ENCODE assay signal across 1 cellular context in the genomic region with DNA sequence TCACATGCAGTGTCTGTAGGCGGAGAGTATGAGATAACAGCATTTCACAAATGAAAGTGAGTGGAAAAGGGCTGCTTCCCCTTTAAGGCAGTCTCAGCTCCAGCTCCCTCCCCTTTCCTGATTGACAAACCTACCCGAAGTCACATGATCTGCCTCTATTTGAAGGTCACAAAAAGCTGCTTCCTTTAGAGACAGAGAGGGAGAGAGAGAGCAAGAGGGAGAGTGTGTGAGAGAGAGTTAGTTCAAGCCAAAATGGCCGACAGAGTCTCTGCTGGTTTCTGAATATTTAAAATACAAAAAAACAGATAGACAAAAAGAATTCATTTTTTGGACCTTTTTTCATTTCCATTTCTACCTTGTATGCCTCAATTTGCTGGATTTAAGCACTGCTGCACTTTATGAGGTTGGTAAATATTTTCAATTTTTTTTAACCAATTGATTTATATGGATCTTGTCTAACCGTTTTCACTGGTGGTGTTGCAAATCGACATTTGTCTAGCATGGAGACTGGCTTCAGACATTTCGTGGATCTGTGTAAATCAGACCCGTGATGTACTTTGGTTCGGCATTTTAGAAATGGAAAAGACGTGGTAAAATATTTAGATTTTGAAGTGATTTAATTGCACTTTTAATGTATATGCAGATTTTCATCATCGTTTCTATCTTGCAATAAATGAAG.
TF ChIP-seq lines count a peak whose summit lies in the region.

A gene with protein sequence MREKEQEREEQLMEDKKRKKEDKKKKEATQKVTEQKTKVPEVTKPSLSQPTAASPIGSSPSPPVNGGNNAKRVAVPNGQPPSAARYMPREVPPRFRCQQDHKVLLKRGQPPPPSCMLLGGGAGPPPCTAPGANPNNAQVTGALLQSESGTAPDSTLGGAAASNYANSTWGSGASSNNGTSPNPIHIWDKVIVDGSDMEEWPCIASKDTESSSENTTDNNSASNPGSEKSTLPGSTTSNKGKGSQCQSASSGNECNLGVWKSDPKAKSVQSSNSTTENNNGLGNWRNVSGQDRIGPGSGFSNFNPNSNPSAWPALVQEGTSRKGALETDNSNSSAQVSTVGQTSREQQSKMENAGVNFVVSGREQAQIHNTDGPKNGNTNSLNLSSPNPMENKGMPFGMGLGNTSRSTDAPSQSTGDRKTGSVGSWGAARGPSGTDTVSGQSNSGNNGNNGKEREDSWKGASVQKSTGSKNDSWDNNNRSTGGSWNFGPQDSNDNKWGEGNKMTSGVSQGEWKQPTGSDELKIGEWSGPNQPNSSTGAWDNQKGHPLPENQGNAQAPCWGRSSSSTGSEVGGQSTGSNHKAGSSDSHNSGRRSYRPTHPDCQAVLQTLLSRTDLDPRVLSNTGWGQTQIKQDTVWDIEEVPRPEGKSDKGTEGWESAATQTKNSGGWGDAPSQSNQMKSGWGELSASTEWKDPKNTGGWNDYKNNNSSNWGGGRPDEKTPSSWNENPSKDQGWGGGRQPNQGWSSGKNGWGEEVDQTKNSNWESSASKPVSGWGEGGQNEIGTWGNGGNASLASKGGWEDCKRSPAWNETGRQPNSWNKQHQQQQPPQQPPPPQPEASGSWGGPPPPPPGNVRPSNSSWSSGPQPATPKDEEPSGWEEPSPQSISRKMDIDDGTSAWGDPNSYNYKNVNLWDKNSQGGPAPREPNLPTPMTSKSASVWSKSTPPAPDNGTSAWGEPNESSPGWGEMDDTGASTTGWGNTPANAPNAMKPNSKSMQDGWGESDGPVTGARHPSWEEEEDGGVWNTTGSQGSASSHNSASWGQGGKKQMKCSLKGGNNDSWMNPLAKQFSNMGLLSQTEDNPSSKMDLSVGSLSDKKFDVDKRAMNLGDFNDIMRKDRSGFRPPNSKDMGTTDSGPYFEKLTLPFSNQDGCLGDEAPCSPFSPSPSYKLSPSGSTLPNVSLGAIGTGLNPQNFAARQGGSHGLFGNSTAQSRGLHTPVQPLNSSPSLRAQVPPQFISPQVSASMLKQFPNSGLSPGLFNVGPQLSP (N-terminal part only) (plus strand): TSS at position 188 of the 679 bp plus-strand sequence. CDS start 211 bp downstream, at position 399.

TF ChIP-seq in neural cell, 6 proteins besides CTCF, POLR2A, EP300 and RAD21 (continued from another document):
- no peak for TF ChIP-seq SMC3 (conservative IDR thresholded peaks at IDR 0.05; ENCODE audit: poor library complexity)
TF ChIP-seq in neural cell: peak in this region for 4.
